26 cellular contexts compared by ENCODE assay signal in genomic region chr5:176687881-176688280, GRCh38. TPM values are rescaled to one million over a fixed set of nuclear protein-coding genes. Genes with fewer than 3 reads are reported as not detected.
"Had no signal": no experiment of that assay in that cellular context is flagged by ENCODE, and none has a peak within 500 bp of the region (broad histone marks: within the 10 kb centered on the region; RNA-seq: fewer than 3 reads in every experiment).

No MANE protein-coding gene starts in this region.

- ATAC-seq: activated T-cell treated with anti-CD3 and anti-CD28 coated beads, Interleukin-2, amount 50 U/mL, for 4 hours; PC-3; SK-N-SH treated with all-trans-retinoic acid at 6 μM for 48 hours had no signal

- H3K4me1 Mint-ChIP-seq: activated B cell treated with CpG ODN at 0.5 μM for 24 hours; activated CD4-positive, alpha-beta T cell treated with anti-CD3 and anti-CD28 coated beads, Interleukin-2, amount 10 ng/mL, durations not matched to agents 24 days and 14 days; central memory CD8-positive, alpha-beta T cell had no signal

- H3K4me3 Mint-ChIP-seq: activated B cell treated with CpG ODN at 0.5 μM for 24 hours; activated CD4-positive, alpha-beta T cell treated with anti-CD3 and anti-CD28 coated beads, Interleukin-2, amount 10 ng/mL, durations not matched to agents 24 days and 14 days; activated naive CD4-positive, alpha-beta T cell treated with anti-CD3 and anti-CD28 coated beads for 36 hours; activated naive CD8-positive, alpha-beta T cell; activated T-cell treated with anti-CD3 and anti-CD28 coated beads, Interleukin-2, amount 50 U/mL, for 4 hours; brain; central memory CD8-positive, alpha-beta T cell had no signal

- H3K36me3 ChIP-seq: SJSA1 had no signal

- H3K27ac Mint-ChIP-seq: activated B cell treated with CpG ODN at 0.5 μM for 24 hours; activated CD4-positive, alpha-beta T cell treated with anti-CD3 and anti-CD28 coated beads, Interleukin-2, amount 10 ng/mL, durations not matched to agents 24 days and 14 days; activated naive CD4-positive, alpha-beta T cell treated with anti-CD3 and anti-CD28 coated beads for 36 hours; activated naive CD8-positive, alpha-beta T cell; brain had no signal

- H3K4me3 ChIP-seq: SJSA1 had no signal

- H3K9me3 ChIP-seq: SJSA1 had no signal

- DNase-seq: activated B cell treated with CpG ODN at 0.5 μM for 24 hours; activated CD4-positive, alpha-beta T cell treated with anti-CD3 and anti-CD28 coated beads for 1 hour; activated CD4-positive, alpha-beta T cell treated with anti-CD3 and anti-CD28 coated beads, Interleukin-2, amount 10 ng/mL, durations not matched to agents 24 days and 14 days; activated CD4-positive, alpha-beta T cell treated with anti-CD3 and anti-CD28 coated beads, Interleukin-2, amount 50 U/mL, for 48 hours; activated CD8-positive, alpha-beta memory T cell treated with anti-CD3 and anti-CD28 coated beads for 24 hours; activated effector memory CD4-positive, alpha-beta T cell treated with anti-CD3 and anti-CD28 coated beads, Interleukin-2, amount 50 U/mL, for 16 hours; activated naive CD4-positive, alpha-beta T cell treated with anti-CD3 and anti-CD28 coated beads for 36 hours; activated T-cell treated with anti-CD3 and anti-CD28 coated beads, Interleukin-2, amount 50 U/mL, for 4 hours; amygdala; Kasumi-1; NCI-H1048; NCI-H146; NCI-H187 treated with DMSO at 0.1 percent for 48 hours; NCI-H2081 treated with DMSO at 0.1 percent for 48 hours; NCI-H446; NCI-H524; PC-3; SHP77; SW 1271 had no signal

- H3K4me1 ChIP-seq: SJSA1 had no signal

- H3K27ac ChIP-seq: SJSA1 had no signal

RNA-seq across cellular contexts. Expression of gene EIF4E1B, which starts 57.4 kb away (rescaled TPM):
- total RNA-seq: activated B cell treated with CpG ODN at 0.5 μM for 24 hours; activated CD4-positive, alpha-beta T cell treated with anti-CD3 and anti-CD28 coated beads, Interleukin-2, amount 10 ng/mL, durations not matched to agents 24 days and 14 days; activated naive CD4-positive, alpha-beta T cell treated with anti-CD3 and anti-CD28 coated beads for 36 hours; activated T-cell treated with anti-CD3 and anti-CD28 coated beads, Interleukin-2, amount 50 U/mL, for 4 hours; astrocyte; PC-3; SJSA1; T-helper 1 cell treated with Interleukin-12 subunit alpha and Interleukin-12 subunit beta and Interleukin-4 antibody, amounts not matched to agents 30 ng/mL and 1 ng/mL, for 36 hours had no signal

RNA-seq across cellular contexts. Expression of gene SNCB, which starts 57.5 kb away (rescaled TPM):
- total RNA-seq: activated B cell treated with CpG ODN at 0.5 μM for 24 hours; activated CD4-positive, alpha-beta T cell treated with anti-CD3 and anti-CD28 coated beads, Interleukin-2, amount 10 ng/mL, durations not matched to agents 24 days and 14 days; activated naive CD4-positive, alpha-beta T cell treated with anti-CD3 and anti-CD28 coated beads for 36 hours; activated T-cell treated with anti-CD3 and anti-CD28 coated beads, Interleukin-2, amount 50 U/mL, for 4 hours; SJSA1; T-helper 1 cell treated with Interleukin-12 subunit alpha and Interleukin-12 subunit beta and Interleukin-4 antibody, amounts not matched to agents 30 ng/mL and 1 ng/mL, for 36 hours had no signal
